In the genomic region with DNA sequence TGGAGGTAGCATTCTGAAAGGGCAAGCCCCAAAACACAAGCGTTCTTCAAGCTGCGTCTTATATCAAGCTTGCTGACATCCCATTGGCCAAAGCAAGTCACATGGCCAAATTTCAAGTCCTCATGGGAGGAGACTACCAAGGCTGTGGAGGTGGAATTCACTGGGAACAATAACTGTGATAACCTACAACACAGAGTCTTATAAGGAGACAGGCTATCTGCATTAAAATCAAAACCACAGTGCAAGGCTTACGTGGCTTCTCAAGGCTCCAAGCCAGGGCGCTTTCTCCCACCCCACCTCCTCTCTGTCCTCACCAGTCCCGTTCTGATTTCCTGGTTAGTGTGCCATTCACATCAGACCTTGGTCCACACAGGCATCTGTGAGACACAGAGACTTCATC, we compare ENCODE assay signal across 13 cellular contexts. TPM values are rescaled to one million over a fixed set of nuclear protein-coding genes. Genes with fewer than 3 reads are reported as not detected.
DNase-seq lines count a peak whose midpoint lies in the region; ATAC-seq, FAIRE-seq and TF ChIP-seq lines count a peak whose summit lies in the region.
"Had no signal": no experiment of that assay in that cellular context is flagged by ENCODE, and none has a peak within 500 bp of the region (broad histone marks: within the 10 kb centered on the region; RNA-seq: fewer than 3 reads in every experiment).

No MANE protein-coding gene starts in this region.

- H3K27ac Mint-ChIP-seq in WTC11 = no peak overlapping the region
- H3K27ac Mint-ChIP-seq in naive thymus-derived CD8-positive, alpha-beta T cell = no peak overlapping the region
- H3K27ac Mint-ChIP-seq: CD8-positive, alpha-beta memory T cell had no signal

- H3K4me3 Mint-ChIP-seq in WTC11 = no peak overlapping the region
- no peak overlapping the region for H3K4me3 Mint-ChIP-seq in naive thymus-derived CD8-positive, alpha-beta T cell
- H3K4me3 Mint-ChIP-seq: CD8-positive, alpha-beta memory T cell had no signal

- FAIRE-seq in GM12892 (lab: Jason Lieb, UNC) = no peak

- no peaks in the 10 kb centered on the region for H3K27me3 Mint-ChIP-seq in WTC11 (ENCODE audit: low read depth)
- peaks cover 2 to 10% (median 3%) of the 10 kb centered on the region in 5 donors for H3K27me3 Mint-ChIP-seq in naive thymus-derived CD8-positive, alpha-beta T cell

- TF ChIP-seq POLR2A in GM12892 (IDR thresholded peaks at IDR 0.05; ENCODE audit: low read depth, low read length) = no peak

- H3K4me1 Mint-ChIP-seq in WTC11 = 0 out of 2 replicates have a peak, but pooled peaks cover under 1% of the 10 kb centered on the region
- peaks cover 0 to 2% (median 0%) of the 10 kb centered on the region in 4 donors for H3K4me1 Mint-ChIP-seq in naive thymus-derived CD8-positive, alpha-beta T cell
- H3K4me1 Mint-ChIP-seq: CD8-positive, alpha-beta memory T cell had no signal

- POLR2A ChIA-PET in WTC11 (lab: Charles Lee) = no interaction called here
- POLR2A ChIA-PET in naive thymus-derived CD8-positive, alpha-beta T cell (lab: Charles Lee) = no interaction called here

- TF ChIP-seq CTCF in WTC11 (IDR thresholded peaks at IDR 0.05) (no peak), omental fat pad (IDR thresholded peaks at IDR 0.05) (no peak)

- no peak for ATAC-seq in WTC11
- peak; percentile 56 to 61 for ATAC-seq in naive thymus-derived CD8-positive, alpha-beta T cell
- no peak for ATAC-seq in omental fat pad (ENCODE audit: low FRiP score)
- ATAC-seq: upper lobe of right lung had no signal

- CTCF ChIA-PET in WTC11 (lab: Charles Lee) = interaction anchor here (0.7 kb wide), 1 partner anchor 15 kb away, joined by 3 read pairs; no protein-coding TSS in a partner anchor

- no peaks in the 10 kb centered on the region for H3K36me3 Mint-ChIP-seq in WTC11
- H3K36me3 Mint-ChIP-seq in naive thymus-derived CD8-positive, alpha-beta T cell = no peaks in the 10 kb centered on the region

- DNase-seq in activated CD4-positive, alpha-beta T cell treated with anti-CD3 and anti-CD28 coated beads for 48 hours = peak; percentile 16
- no peak for DNase-seq in activated CD4-positive, alpha-beta T cell treated with anti-CD3 and anti-CD28 coated beads, Interleukin-2, amount 50 U/mL, for 4 hours
- DNase-seq in HT-29 (ENCODE audit: low spot score) (peak; percentile 85), WTC11 (ENCODE audit: low spot score) (no peak), HuH-7 (ENCODE audit: low spot score) (no peak), GM12892 (ENCODE audit: insufficient read length) (no peak), omental fat pad (ENCODE audit: low spot score) (no peak)
- peak in 2 of 10 donors; percentile 41 for DNase-seq in naive thymus-derived CD8-positive, alpha-beta T cell
- DNase-seq: dorsolateral prefrontal cortex, ovary, upper lobe of right lung had no signal

- H3K9me3 Mint-ChIP-seq in WTC11 = peaks cover 8% of the 10 kb centered on the region
- peaks cover 0 to 1% (median 0%) of the 10 kb centered on the region in 9 donors for H3K9me3 Mint-ChIP-seq in naive thymus-derived CD8-positive, alpha-beta T cell
- H3K9me3 Mint-ChIP-seq: CD8-positive, alpha-beta memory T cell had no signal

TF ChIP-seq in WTC11, 78 proteins besides CTCF, POLR2A, EP300 and RAD21 (continues in another document):
- TF ChIP-seq, protein P1, sequence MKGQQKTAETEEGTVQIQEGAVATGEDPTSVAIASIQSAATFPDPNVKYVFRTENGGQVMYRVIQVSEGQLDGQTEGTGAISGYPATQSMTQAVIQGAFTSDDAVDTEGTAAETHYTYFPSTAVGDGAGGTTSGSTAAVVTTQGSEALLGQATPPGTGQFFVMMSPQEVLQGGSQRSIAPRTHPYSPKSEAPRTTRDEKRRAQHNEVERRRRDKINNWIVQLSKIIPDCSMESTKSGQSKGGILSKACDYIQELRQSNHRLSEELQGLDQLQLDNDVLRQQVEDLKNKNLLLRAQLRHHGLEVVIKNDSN (CRISPR knock-in tag; IDR thresholded peaks at IDR 0.05) = peak; percentile 53; the same call in 1 of the 2 replicates
- TF ChIP-seq, protein P2, sequence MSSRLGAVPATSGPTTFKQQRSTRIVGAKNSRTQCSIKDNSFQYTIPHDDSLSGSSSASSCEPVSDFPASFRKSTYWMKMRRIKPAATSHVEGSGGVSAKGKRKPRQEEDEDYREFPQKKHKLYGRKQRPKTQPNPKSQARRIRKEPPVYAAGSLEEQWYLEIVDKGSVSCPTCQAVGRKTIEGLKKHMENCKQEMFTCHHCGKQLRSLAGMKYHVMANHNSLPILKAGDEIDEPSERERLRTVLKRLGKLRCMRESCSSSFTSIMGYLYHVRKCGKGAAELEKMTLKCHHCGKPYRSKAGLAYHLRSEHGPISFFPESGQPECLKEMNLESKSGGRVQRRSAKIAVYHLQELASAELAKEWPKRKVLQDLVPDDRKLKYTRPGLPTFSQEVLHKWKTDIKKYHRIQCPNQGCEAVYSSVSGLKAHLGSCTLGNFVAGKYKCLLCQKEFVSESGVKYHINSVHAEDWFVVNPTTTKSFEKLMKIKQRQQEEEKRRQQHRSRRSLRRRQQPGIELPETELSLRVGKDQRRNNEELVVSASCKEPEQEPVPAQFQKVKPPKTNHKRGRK (CRISPR knock-in tag; IDR thresholded peaks at IDR 0.05; ENCODE audit: borderline replicate concordance) = no peak
- TF ChIP-seq OVOL2 (CRISPR knock-in tag; IDR thresholded peaks at IDR 0.05; ENCODE audit: borderline replicate concordance) (no peak), PRRX2 (CRISPR knock-in tag; IDR thresholded peaks at IDR 0.05) (no peak), NR1H2 (CRISPR knock-in tag; IDR thresholded peaks at IDR 0.05) (no peak), FOXP1 (CRISPR knock-in tag; IDR thresholded peaks at IDR 0.05; ENCODE audit: borderline replicate concordance) (no peak), ATF1 (CRISPR knock-in tag; IDR thresholded peaks at IDR 0.05) (no peak), ZNF121 (CRISPR knock-in tag; IDR thresholded peaks at IDR 0.05) (no peak), JUN (CRISPR knock-in tag; IDR thresholded peaks at IDR 0.05) (no peak), ZNF281 (CRISPR knock-in tag; IDR thresholded peaks at IDR 0.05) (no peak), GRHL2 (CRISPR knock-in tag; IDR thresholded peaks at IDR 0.05; ENCODE audit: insufficient replicate concordance, severe bottlenecking) (no peak), GABPB1 (CRISPR knock-in tag; IDR thresholded peaks at IDR 0.05) (no peak), USF2 (CRISPR knock-in tag; IDR thresholded peaks at IDR 0.05) (peak; percentile 76)
- TF ChIP-seq, protein P3, sequence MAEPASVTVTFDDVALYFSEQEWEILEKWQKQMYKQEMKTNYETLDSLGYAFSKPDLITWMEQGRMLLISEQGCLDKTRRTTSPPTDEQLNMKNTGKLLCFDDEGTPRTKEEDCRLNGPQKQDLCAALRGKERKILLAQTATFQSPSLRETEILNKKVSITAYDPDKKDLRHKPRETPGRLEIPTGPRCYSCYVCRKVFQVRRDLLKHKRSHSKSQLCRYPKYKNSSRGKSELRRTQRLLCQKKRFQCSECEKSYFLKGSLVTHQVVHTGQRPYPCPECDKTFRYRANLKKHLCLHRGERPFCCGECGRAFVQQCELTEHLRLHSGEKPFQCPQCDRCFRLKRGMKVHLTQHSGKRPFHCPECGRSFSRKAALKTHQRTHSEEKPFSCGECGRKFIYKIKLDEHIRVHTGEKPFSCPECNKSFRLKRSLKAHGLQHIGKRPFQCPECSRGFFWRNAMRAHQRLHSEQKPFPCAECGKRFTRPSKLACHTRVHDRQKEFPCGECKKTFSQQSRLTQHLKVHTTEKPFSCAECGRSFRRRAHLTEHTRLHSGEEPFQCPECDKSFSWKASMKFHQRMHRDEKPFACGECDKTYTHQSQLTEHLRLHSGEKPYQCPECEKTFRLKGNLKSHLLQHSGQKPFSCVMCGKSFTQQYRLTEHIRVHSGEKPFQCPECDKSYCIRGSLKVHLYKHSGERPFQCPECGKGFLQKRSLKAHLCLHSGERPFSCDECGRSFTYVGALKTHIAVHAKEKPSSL (CRISPR knock-in tag; conservative IDR thresholded peaks at IDR 0.05) = no peak

RNA-seq across cellular contexts. Expression of gene ADRB1, which starts 39.4 kb away (rescaled TPM):
- total RNA-seq in HT-29 (2014; rRNA removed; shearing (Covaris generic)) = 1.3 and 1.4 TPM in 2 replicates
- 0.27 to 0.35 TPM (median 0.30 TPM) in 3 replicates for total RNA-seq in WTC11 (2021)
- total RNA-seq in naive thymus-derived CD8-positive, alpha-beta T cell = not detected
- polyA plus RNA-seq in naive thymus-derived CD8-positive, alpha-beta T cell = under 1 TPM in 2 of 3 donors, not detected in 1; 0.08 to 0.12 TPM
- polyA plus RNA-seq in GM12892 (2012; ENCODE audit: missing spikeins) = 0.49 TPM
- total RNA-seq in omental fat pad = 10 to 100 TPM in 1 of 4 donors, 1 to 10 TPM in 3; 4.3 to 16.7 (median 6.4) TPM
- total RNA-seq: fibroblast of lung had no signal
- polyA plus RNA-seq: CD8-positive, alpha-beta memory T cell; fibroblast of lung had no signal

Comparison
In these comparisons a context has a peak if more than half of its experiments do, and no peak if none do; other contexts are left out.
1. DNase-seq: peak in activated CD4-positive, alpha-beta T cell treated with anti-CD3 and anti-CD28 coated beads for 48 hours (single experiment) and HT-29 (single experiment); none in activated CD4-positive, alpha-beta T cell treated with anti-CD3 and anti-CD28 coated beads, Interleukin-2, amount 50 U/mL, for 4 hours (0 of 2), WTC11 (single experiment), HuH-7 (single experiment), GM12892 (single experiment) and omental fat pad (single experiment).
2. ATAC-seq: peak in naive thymus-derived CD8-positive, alpha-beta T cell (2 of 2); none in WTC11 (single experiment) and omental fat pad (single experiment).